ENCODE assay signal across 10 cellular contexts in the genomic region with DNA sequence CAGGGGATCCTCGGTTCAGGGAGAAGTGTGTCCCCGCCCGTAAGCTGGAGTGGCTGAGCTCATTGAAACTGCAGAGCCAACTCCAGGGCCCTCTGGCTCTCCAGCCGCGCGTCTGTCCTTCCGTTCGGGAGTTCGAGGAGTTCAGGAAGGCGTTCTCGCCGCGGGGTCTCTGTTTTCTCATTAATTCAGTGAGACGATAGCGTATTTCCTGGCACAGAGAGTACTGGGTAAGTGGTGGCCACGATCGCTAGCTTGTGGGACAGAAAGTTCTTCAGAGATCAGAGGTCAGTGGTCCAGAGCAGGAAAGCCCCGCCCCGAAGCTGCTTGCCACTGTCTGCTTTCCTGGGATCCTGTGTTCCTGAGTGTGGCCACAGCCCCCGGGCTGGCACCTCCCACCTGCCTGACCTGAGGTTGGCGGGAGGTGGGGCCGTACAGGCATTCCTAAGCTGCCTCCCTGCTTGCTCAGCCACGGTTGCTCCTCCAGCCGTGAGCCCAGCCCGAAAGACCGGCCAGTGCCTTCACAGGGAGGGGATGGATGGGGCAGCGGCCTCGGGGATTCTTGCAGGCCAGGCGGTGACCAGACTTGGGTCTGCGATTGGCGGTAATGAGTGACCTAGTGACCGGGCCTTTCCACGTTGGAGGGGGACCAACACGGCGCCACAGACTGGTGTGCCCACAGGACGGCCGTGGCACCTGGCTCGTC. TPM values are rescaled to one million over a fixed set of nuclear protein-coding genes. Genes with fewer than 3 reads are reported as not detected.
DNase-seq lines count a peak whose midpoint lies in the region; ATAC-seq and TF ChIP-seq lines count a peak whose summit lies in the region.
"Had no signal": no experiment of that assay in that cellular context is flagged by ENCODE, and none has a peak within 500 bp of the region (broad histone marks: within the 10 kb centered on the region; RNA-seq: fewer than 3 reads in every experiment).

No MANE protein-coding gene starts in this region.

- intact Hi-C loops in dendritic cell treated with granulocyte-macrophage colony-stimulating factor and Interleukin-4, amounts not matched to agents 40 ng/mL and 50 ng/mL, for 4 days (cut with micrococcal nuclease) = no loop called here
- intact Hi-C loops in lower lobe of right lung (cut with DNase I) (no loop called here), transverse colon (cut with DNase I; ENCODE audit: low total_unique reads) (no loop called here)

- TF ChIP-seq CTCF in lower lobe of right lung (IDR thresholded peaks at IDR 0.05) = no peak
- TF ChIP-seq CTCF in transverse colon (IDR thresholded peaks at IDR 0.05) = no peak

- no peak for TF ChIP-seq POLR2A in transverse colon (IDR thresholded peaks at IDR 0.05)

- in situ Hi-C loops in transverse colon (cut with MboI; ENCODE audit: low pct_ligation_motif_present in 1 of 4, low pct_unique_long_range_greater_than_20kb in 1 of 4, low sequenced_read_pairs in 3 of 4) = no loop called here

- H3K4me1 Mint-ChIP-seq in dendritic cell treated with granulocyte-macrophage colony-stimulating factor and Interleukin-4, amounts not matched to agents 40 ng/mL and 50 ng/mL, for 4 days (ENCODE audit: low read depth) = peaks cover 85% of the 10 kb centered on the region
- H3K4me1 Mint-ChIP-seq: activated B cell treated with CpG ODN at 0.5 μM for 24 hours had no signal

- H3K36me3 Mint-ChIP-seq in dendritic cell treated with granulocyte-macrophage colony-stimulating factor and Interleukin-4, amounts not matched to agents 40 ng/mL and 50 ng/mL, for 4 days (ENCODE audit: low read depth) = peaks cover 60% of the 10 kb centered on the region

- peak overlapping the region; percentile 77 for H3K27ac Mint-ChIP-seq in dendritic cell treated with granulocyte-macrophage colony-stimulating factor and Interleukin-4, amounts not matched to agents 40 ng/mL and 50 ng/mL, for 4 days
- H3K27ac Mint-ChIP-seq: activated B cell treated with CpG ODN at 0.5 μM for 24 hours had no signal

- no peak for TF ChIP-seq EP300 in transverse colon (IDR thresholded peaks at IDR 0.05; ENCODE audit: low read depth)

- H3K36me3 ChIP-seq in MG63 (peaks cover 8% of the 10 kb centered on the region), lower lobe of right lung (peaks cover 2% of the 10 kb centered on the region), transverse colon (no peaks in the 10 kb centered on the region)
- H3K36me3 ChIP-seq: tibial artery had no signal

- H3K9me3 Mint-ChIP-seq in dendritic cell treated with granulocyte-macrophage colony-stimulating factor and Interleukin-4, amounts not matched to agents 40 ng/mL and 50 ng/mL, for 4 days = no peaks in the 10 kb centered on the region
- H3K9me3 Mint-ChIP-seq: activated B cell treated with CpG ODN at 0.5 μM for 24 hours had no signal

- peak overlapping the region; percentile 92 for H3K27ac ChIP-seq in lower lobe of right lung
- peak overlapping the region; percentile 48 to 77 (median 72) for H3K27ac ChIP-seq in transverse colon
- H3K27ac ChIP-seq: tibial artery had no signal

- H3K4me3 ChIP-seq in MG63 (no peak overlapping the region), lower lobe of right lung (peak overlapping the region; percentile 21), transverse colon (no peak overlapping the region)
- H3K4me3 ChIP-seq: tibial artery had no signal

- H3K27me3 ChIP-seq in MG63 = no peaks in the 10 kb centered on the region
- no peaks in the 10 kb centered on the region for H3K27me3 ChIP-seq in lower lobe of right lung (ENCODE audit: low read depth)
- H3K27me3 ChIP-seq in transverse colon = no peaks in the 10 kb centered on the region

- H3K9me3 ChIP-seq in MG63 = no peaks in the 10 kb centered on the region
- H3K9me3 ChIP-seq in lower lobe of right lung = no peaks in the 10 kb centered on the region
- H3K9me3 ChIP-seq in transverse colon = no peaks in the 10 kb centered on the region
- H3K9me3 ChIP-seq: tibial artery had no signal

- H3K4me1 ChIP-seq in lower lobe of right lung (peaks cover 99% of the 10 kb centered on the region), transverse colon (peaks cover 30 to 60% (median 47%) of the 10 kb centered on the region in 4 donors)

- ATAC-seq in lower lobe of right lung = peak; percentile 83
- ATAC-seq in HG03457 (IDR thresholded peaks at IDR 0.05; ENCODE audit: unreplicated experiment) = no peak
- ATAC-seq in GM18520 (IDR thresholded peaks at IDR 0.05; ENCODE audit: unreplicated experiment) = no peak

- peak; percentile 27 for DNase-seq in MG63
- peak; percentile 87 for DNase-seq in lower lobe of right lung
- DNase-seq in transverse colon = no peak
- DNase-seq in RPMI8226 = no peak
- no peak for DNase-seq in AG20443 (ENCODE audit: low spot score)
- DNase-seq: activated B cell treated with CpG ODN at 0.5 μM for 24 hours had no signal

- peaks cover 14% of the 10 kb centered on the region for H3K27me3 Mint-ChIP-seq in dendritic cell treated with granulocyte-macrophage colony-stimulating factor and Interleukin-4, amounts not matched to agents 40 ng/mL and 50 ng/mL, for 4 days

- no peak overlapping the region for H3K4me3 Mint-ChIP-seq in dendritic cell treated with granulocyte-macrophage colony-stimulating factor and Interleukin-4, amounts not matched to agents 40 ng/mL and 50 ng/mL, for 4 days
- H3K4me3 Mint-ChIP-seq: activated B cell treated with CpG ODN at 0.5 μM for 24 hours had no signal

- 82% methylated on average over 38 of the region's 38 CpGs; no CpG with 5 or more reads in 1 of the 2 donors for WGBS in transverse colon (ENCODE audit: low coverage in 1 of 2), 2 donors

RNA-seq across cellular contexts. Expression of gene BAIAP2, which starts 8.9 kb away (rescaled TPM):
- 34.4 and 43.9 TPM in 2 replicates for total RNA-seq in MG63 (2014; rRNA removed; shearing (Covaris generic); ENCODE audit: low replicate concordance)
- total RNA-seq in lower lobe of right lung (119 TPM), transverse colon (10 to 100 TPM; 11.7 to 62.1 (median 39.6) TPM)

RNA-seq across cellular contexts. Expression of gene CHMP6, which starts 52.2 kb away (rescaled TPM):
- 65.4 and 74.3 TPM in 2 replicates for total RNA-seq in MG63 (2014; rRNA removed; shearing (Covaris generic); ENCODE audit: low replicate concordance)
- total RNA-seq in lower lobe of right lung = 28.8 TPM
- 100 to 1,000 TPM in 1 of 4 donors, 10 to 100 TPM in 3; 38.6 to 107 (median 41.7) TPM for total RNA-seq in transverse colon

Comparison
In these comparisons a context has a peak if more than half of its experiments do, and no peak if none do; other contexts are left out.
1. DNase-seq: peak in MG63 (single experiment) and lower lobe of right lung (single experiment); none in transverse colon (single experiment), RPMI8226 (single experiment) and AG20443 (single experiment).
2. ATAC-seq: peak in lower lobe of right lung (2 of 2); none in HG03457 (single experiment) and GM18520 (single experiment).